In genomic region chr5:34188001-34188822, GRCh38 we compare ENCODE assay signal across 7 cellular contexts.
A peak's percentile ranks its signal among the peaks of the same experiment; 100 is the strongest.
DNase-seq lines count a peak whose midpoint lies in the region; ATAC-seq and TF ChIP-seq lines count a peak whose summit lies in the region.
"Not testable (repeated sequence)": the region's sequence is repeated elsewhere in the genome, so short reads cannot be mapped to it uniquely, and the experiment has no call there.

No MANE protein-coding gene starts in this region.

- TF ChIP-seq CTCF in GM10248 (IDR thresholded peaks at IDR 0.05; ENCODE audit: control extremely low read depth, extremely low read depth, low read depth, missing control alignments), result peak; percentile 71
- TF ChIP-seq CTCF in NB4 (IDR thresholded peaks at IDR 0.05; ENCODE audit: low read depth, low read length), result peak; percentile 56
- TF ChIP-seq CTCF in MCF 10A (IDR thresholded peaks at IDR 0.05; ENCODE audit: unreplicated experiment), result peak; percentile 75
- peak; percentile 35 for TF ChIP-seq CTCF in mesothelial cell of epicardium (IDR thresholded peaks at IDR 0.05; ENCODE audit: unreplicated experiment)

- H3K27me3 Mint-ChIP-seq in MCF 10A (ENCODE audit: insufficient read depth, unreplicated experiment); mesothelial cell of epicardium (ENCODE audit: low read depth): not testable (repeated sequence)

- H3K4me1 Mint-ChIP-seq in MCF 10A (ENCODE audit: insufficient read depth, unreplicated experiment); mesothelial cell of epicardium: not testable (repeated sequence)

- H3K4me3 Mint-ChIP-seq in MCF 10A (ENCODE audit: unreplicated experiment); mesothelial cell of epicardium: not testable (repeated sequence)

- ATAC-seq in Right ventricle myocardium inferior, result not testable (repeated sequence)

- CTCF ChIA-PET in GM10248 (lab: Yijun Ruan, JAX); MCF 10A (lab: Yijun Ruan, JAX): not testable (repeated sequence)

- intact Hi-C loops in MCF 10A (cut with micrococcal nuclease); Right ventricle myocardium inferior (cut with DNase I): not testable (repeated sequence)

- BruUV-seq in MCF 10A (replicated peaks; lab: Mats Ljungman, UMichigan), result not testable (repeated sequence)

- not testable (repeated sequence) for DNase-seq in GM10248 (ENCODE audit: extremely low spot score)
- DNase-seq in NB4 (ENCODE audit: low read depth), result peak; percentile 89
- DNase-seq in activated CD4-positive, alpha-beta T cell treated with anti-CD3 and anti-CD28 coated beads, Interleukin-2, amount 50 U/mL, for 1 hour, result peak; percentile 52
- DNase-seq in MCF 10A (ENCODE audit: unreplicated experiment), result peak; percentile 72
- peak; percentile 74 for DNase-seq in Right ventricle myocardium inferior (ENCODE audit: missing footprints)
- peak in 1 of 2 experiments; percentile 41 for DNase-seq in mesothelial cell of epicardium (ENCODE audit: low spot score in 2 of 2, unreplicated experiment in 2 of 2)
- peak; percentile 76 for DNase-seq in stimulated activated CD4-positive, alpha-beta T cell treated with anti-CD3 and anti-CD28 coated beads, Interleukin-15, amount 100 ng/mL, for 24 hours

- POLR2A ChIA-PET in GM10248 (lab: Yijun Ruan, JAX); MCF 10A (lab: Yijun Ruan, JAX): not testable (repeated sequence)

- H3K27ac Mint-ChIP-seq in MCF 10A (ENCODE audit: low read depth, unreplicated experiment); mesothelial cell of epicardium: not testable (repeated sequence)

- TF ChIP-seq POLR2A in NB4 (IDR thresholded peaks at IDR 0.05; ENCODE audit: extremely low read depth, insufficient read length), result not testable (repeated sequence)

- not testable (repeated sequence) for H3K36me3 Mint-ChIP-seq in MCF 10A (ENCODE audit: insufficient read depth, unreplicated experiment)
- peaks cover 31% of the 10 kb centered on the region for H3K36me3 Mint-ChIP-seq in mesothelial cell of epicardium

- H3K4me3 ChIP-seq in NB4 (ENCODE audit: low read depth, low read length), result not testable (repeated sequence)

- H3K9me3 Mint-ChIP-seq in MCF 10A (ENCODE audit: unreplicated experiment); mesothelial cell of epicardium: not testable (repeated sequence)
